Comparison of ENCODE assay signal across 1 cellular context in the genomic region with DNA sequence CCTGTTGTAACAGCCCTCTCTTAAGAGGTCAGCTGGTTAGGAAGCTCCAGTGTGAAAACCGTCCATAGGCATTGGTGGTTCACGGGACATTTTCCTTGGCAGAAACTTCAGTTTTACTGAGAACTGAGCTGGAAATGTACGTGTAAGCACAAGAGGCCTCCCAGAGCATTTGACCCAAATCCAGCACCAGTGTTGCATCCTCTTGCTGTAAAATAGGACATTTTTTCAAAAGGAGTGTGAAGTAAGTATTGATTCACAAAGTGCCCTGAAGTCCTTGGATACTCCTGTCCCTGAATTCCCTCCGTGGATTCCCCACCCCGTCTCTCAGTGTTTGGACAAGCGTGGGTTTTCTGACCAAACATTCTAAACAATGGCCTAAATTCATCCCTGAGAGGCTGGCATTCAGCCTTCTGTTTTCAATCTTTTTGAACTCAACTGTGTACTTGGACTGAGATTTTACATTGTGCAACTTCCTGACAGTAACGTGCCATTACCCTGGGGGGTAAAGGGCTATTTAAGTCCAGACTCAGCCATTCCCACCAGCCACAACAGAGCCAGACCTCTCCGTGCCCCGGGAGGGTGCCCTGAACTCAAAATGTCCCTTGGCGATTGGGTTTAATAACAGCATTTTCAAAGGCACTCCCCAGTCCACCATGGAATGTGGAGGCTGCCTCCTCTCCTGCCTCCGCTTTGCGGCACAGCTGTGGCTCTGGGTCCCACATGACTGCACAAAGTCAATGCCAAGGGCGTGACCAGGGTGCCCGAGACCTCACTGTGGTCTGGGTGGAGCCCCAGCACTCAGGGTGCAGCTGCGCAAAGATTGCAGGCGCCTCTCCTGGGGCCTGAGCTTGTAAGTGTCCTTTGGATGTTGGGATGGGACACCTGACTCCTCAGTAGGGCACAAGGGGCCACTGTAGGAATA.
TF ChIP-seq lines count a peak whose summit lies in the region.

No MANE protein-coding gene starts in this region.

TF ChIP-seq in HepG2, 621 proteins besides CTCF, POLR2A, EP300 and RAD21 (continued from another document and continues in another):
- TF ChIP-seq, protein P1, sequence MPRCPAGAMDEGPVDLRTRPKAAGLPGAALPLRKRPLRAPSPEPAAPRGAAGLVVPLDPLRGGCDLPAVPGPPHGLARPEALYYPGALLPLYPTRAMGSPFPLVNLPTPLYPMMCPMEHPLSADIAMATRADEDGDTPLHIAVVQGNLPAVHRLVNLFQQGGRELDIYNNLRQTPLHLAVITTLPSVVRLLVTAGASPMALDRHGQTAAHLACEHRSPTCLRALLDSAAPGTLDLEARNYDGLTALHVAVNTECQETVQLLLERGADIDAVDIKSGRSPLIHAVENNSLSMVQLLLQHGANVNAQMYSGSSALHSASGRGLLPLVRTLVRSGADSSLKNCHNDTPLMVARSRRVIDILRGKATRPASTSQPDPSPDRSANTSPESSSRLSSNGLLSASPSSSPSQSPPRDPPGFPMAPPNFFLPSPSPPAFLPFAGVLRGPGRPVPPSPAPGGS (CRISPR knock-in tag; IDR thresholded peaks at IDR 0.05), result no peak; the same call in 1 of the 2 replicates
- 0 out of 2 replicates have a peak, but pooled peaks have one; percentile 29 for TF ChIP-seq REL (CRISPR knock-in tag; conservative IDR thresholded peaks at IDR 0.05)
- TF ChIP-seq ZNF331 (CRISPR knock-in tag; IDR thresholded peaks at IDR 0.05), result peak; percentile 95
- TF ChIP-seq SP1 (IDR thresholded peaks at IDR 0.05), result no peak
- TF ChIP-seq SP1 (CRISPR knock-in tag; IDR thresholded peaks at IDR 0.05), result peak; percentile 68
- TF ChIP-seq CAMTA2 (CRISPR knock-in tag; IDR thresholded peaks at IDR 0.05; ENCODE audit: borderline replicate concordance), result 0 out of 2 replicates have a peak, but pooled peaks have one; percentile 23
- no peak for TF ChIP-seq KLF9 (CRISPR knock-in tag; IDR thresholded peaks at IDR 0.05; ENCODE audit: low read depth)
- TF ChIP-seq, protein P2, sequence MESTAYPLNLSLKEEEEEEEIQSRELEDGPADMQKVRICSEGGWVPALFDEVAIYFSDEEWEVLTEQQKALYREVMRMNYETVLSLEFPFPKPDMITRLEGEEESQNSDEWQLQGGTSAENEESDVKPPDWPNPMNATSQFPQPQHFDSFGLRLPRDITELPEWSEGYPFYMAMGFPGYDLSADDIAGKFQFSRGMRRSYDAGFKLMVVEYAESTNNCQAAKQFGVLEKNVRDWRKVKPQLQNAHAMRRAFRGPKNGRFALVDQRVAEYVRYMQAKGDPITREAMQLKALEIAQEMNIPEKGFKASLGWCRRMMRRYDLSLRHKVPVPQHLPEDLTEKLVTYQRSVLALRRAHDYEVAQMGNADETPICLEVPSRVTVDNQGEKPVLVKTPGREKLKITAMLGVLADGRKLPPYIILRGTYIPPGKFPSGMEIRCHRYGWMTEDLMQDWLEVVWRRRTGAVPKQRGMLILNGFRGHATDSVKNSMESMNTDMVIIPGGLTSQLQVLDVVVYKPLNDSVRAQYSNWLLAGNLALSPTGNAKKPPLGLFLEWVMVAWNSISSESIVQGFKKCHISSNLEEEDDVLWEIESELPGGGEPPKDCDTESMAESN (CRISPR knock-in tag; conservative IDR thresholded peaks at IDR 0.05), result peak; percentile 94
- peak; percentile 81; the same call in 1 of the 2 replicates for TF ChIP-seq SALL2 (CRISPR knock-in tag; IDR thresholded peaks at IDR 0.05)
- TF ChIP-seq ZNF713 (CRISPR knock-in tag; IDR thresholded peaks at IDR 0.05), result no peak
- TF ChIP-seq ZNF746 (CRISPR knock-in tag; IDR thresholded peaks at IDR 0.05), result peak; percentile 98
- TF ChIP-seq SOX5 (CRISPR knock-in tag; IDR thresholded peaks at IDR 0.05; ENCODE audit: borderline replicate concordance), result peak; percentile 100
- TF ChIP-seq, protein P3, sequence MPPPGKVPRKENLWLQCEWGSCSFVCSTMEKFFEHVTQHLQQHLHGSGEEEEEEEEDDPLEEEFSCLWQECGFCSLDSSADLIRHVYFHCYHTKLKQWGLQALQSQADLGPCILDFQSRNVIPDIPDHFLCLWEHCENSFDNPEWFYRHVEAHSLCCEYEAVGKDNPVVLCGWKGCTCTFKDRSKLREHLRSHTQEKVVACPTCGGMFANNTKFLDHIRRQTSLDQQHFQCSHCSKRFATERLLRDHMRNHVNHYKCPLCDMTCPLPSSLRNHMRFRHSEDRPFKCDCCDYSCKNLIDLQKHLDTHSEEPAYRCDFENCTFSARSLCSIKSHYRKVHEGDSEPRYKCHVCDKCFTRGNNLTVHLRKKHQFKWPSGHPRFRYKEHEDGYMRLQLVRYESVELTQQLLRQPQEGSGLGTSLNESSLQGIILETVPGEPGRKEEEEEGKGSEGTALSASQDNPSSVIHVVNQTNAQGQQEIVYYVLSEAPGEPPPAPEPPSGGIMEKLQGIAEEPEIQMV (CRISPR knock-in tag; IDR thresholded peaks at IDR 0.05; ENCODE audit: low read depth), result peak; percentile 72
- peak; percentile 66 for TF ChIP-seq ZNF768 (CRISPR knock-in tag; IDR thresholded peaks at IDR 0.05)
- TF ChIP-seq, protein P4, sequence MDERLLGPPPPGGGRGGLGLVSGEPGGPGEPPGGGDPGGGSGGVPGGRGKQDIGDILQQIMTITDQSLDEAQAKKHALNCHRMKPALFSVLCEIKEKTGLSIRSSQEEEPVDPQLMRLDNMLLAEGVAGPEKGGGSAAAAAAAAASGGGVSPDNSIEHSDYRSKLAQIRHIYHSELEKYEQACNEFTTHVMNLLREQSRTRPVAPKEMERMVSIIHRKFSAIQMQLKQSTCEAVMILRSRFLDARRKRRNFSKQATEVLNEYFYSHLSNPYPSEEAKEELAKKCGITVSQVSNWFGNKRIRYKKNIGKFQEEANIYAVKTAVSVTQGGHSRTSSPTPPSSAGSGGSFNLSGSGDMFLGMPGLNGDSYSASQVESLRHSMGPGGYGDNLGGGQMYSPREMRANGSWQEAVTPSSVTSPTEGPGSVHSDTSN (CRISPR knock-in tag; IDR thresholded peaks at IDR 0.05), result 0 out of 2 replicates have a peak, but pooled peaks have one; percentile 42
- TF ChIP-seq ETV5 (CRISPR knock-in tag; IDR thresholded peaks at IDR 0.05; ENCODE audit: borderline replicate concordance), result peak; percentile 100
- TF ChIP-seq, protein P5, sequence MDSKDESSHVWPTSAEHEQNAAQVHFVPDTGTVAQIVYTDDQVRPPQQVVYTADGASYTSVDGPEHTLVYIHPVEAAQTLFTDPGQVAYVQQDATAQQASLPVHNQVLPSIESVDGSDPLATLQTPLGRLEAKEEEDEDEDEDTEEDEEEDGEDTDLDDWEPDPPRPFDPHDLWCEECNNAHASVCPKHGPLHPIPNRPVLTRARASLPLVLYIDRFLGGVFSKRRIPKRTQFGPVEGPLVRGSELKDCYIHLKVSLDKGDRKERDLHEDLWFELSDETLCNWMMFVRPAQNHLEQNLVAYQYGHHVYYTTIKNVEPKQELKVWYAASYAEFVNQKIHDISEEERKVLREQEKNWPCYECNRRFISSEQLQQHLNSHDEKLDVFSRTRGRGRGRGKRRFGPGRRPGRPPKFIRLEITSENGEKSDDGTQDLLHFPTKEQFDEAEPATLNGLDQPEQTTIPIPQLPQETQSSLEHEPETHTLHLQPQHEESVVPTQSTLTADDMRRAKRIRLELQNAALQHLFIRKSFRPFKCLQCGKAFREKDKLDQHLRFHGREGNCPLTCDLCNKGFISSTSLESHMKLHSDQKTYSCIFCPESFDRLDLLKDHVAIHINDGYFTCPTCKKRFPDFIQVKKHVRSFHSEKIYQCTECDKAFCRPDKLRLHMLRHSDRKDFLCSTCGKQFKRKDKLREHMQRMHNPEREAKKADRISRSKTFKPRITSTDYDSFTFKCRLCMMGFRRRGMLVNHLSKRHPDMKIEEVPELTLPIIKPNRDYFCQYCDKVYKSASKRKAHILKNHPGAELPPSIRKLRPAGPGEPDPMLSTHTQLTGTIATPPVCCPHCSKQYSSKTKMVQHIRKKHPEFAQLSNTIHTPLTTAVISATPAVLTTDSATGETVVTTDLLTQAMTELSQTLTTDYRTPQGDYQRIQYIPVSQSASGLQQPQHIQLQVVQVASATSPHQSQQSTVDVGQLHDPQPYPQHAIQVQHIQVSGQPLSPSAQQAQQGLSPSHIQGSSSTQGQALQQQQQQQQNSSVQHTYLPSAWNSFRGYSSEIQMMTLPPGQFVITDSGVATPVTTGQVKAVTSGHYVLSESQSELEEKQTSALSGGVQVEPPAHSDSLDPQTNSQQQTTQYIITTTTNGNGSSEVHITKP (CRISPR knock-in tag; IDR thresholded peaks at IDR 0.05; ENCODE audit: low read depth), result peak; percentile 89
- 0 out of 2 replicates have a peak, but pooled peaks have one; percentile 39 for TF ChIP-seq ELF4 (CRISPR knock-in tag; IDR thresholded peaks at IDR 0.05; ENCODE audit: borderline replicate concordance)
- TF ChIP-seq, protein P6, sequence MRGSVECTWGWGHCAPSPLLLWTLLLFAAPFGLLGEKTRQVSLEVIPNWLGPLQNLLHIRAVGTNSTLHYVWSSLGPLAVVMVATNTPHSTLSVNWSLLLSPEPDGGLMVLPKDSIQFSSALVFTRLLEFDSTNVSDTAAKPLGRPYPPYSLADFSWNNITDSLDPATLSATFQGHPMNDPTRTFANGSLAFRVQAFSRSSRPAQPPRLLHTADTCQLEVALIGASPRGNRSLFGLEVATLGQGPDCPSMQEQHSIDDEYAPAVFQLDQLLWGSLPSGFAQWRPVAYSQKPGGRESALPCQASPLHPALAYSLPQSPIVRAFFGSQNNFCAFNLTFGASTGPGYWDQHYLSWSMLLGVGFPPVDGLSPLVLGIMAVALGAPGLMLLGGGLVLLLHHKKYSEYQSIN (CRISPR knock-in tag; IDR thresholded peaks at IDR 0.05; ENCODE audit: borderline replicate concordance), result no peak
- TF ChIP-seq SKI (IDR thresholded peaks at IDR 0.05; ENCODE audit: partially characterized antibody), result peak; percentile 99
- TF ChIP-seq FOXC1 (CRISPR knock-in tag; IDR thresholded peaks at IDR 0.05; ENCODE audit: borderline replicate concordance), result no peak; the same call in none of the 2 replicates
- peak; percentile 98 for TF ChIP-seq TBL1XR1 (IDR thresholded peaks at IDR 0.05; ENCODE audit: borderline replicate concordance, low read length, partially characterized antibody)
- peak; percentile 97 for TF ChIP-seq MED8 (CRISPR knock-in tag; IDR thresholded peaks at IDR 0.05; ENCODE audit: insufficient replicate concordance)
- peak; percentile 98 for TF ChIP-seq FOXK1 (CRISPR knock-in tag; IDR thresholded peaks at IDR 0.05; ENCODE audit: borderline replicate concordance, low read depth)
- peak; percentile 96 for TF ChIP-seq ELF3 (CRISPR knock-in tag; IDR thresholded peaks at IDR 0.05)
- peak; percentile 65; the same call in 1 of the 2 replicates for TF ChIP-seq XBP1 (CRISPR knock-in tag; IDR thresholded peaks at IDR 0.05)
- TF ChIP-seq MIXL1 (CRISPR knock-in tag; IDR thresholded peaks at IDR 0.05), result peak; percentile 99
- TF ChIP-seq NFYB (CRISPR knock-in tag; IDR thresholded peaks at IDR 0.05), result peak; percentile 16
- peak; percentile 97 for TF ChIP-seq KDM4B (CRISPR knock-in tag; IDR thresholded peaks at IDR 0.05)
- TF ChIP-seq, protein P7, sequence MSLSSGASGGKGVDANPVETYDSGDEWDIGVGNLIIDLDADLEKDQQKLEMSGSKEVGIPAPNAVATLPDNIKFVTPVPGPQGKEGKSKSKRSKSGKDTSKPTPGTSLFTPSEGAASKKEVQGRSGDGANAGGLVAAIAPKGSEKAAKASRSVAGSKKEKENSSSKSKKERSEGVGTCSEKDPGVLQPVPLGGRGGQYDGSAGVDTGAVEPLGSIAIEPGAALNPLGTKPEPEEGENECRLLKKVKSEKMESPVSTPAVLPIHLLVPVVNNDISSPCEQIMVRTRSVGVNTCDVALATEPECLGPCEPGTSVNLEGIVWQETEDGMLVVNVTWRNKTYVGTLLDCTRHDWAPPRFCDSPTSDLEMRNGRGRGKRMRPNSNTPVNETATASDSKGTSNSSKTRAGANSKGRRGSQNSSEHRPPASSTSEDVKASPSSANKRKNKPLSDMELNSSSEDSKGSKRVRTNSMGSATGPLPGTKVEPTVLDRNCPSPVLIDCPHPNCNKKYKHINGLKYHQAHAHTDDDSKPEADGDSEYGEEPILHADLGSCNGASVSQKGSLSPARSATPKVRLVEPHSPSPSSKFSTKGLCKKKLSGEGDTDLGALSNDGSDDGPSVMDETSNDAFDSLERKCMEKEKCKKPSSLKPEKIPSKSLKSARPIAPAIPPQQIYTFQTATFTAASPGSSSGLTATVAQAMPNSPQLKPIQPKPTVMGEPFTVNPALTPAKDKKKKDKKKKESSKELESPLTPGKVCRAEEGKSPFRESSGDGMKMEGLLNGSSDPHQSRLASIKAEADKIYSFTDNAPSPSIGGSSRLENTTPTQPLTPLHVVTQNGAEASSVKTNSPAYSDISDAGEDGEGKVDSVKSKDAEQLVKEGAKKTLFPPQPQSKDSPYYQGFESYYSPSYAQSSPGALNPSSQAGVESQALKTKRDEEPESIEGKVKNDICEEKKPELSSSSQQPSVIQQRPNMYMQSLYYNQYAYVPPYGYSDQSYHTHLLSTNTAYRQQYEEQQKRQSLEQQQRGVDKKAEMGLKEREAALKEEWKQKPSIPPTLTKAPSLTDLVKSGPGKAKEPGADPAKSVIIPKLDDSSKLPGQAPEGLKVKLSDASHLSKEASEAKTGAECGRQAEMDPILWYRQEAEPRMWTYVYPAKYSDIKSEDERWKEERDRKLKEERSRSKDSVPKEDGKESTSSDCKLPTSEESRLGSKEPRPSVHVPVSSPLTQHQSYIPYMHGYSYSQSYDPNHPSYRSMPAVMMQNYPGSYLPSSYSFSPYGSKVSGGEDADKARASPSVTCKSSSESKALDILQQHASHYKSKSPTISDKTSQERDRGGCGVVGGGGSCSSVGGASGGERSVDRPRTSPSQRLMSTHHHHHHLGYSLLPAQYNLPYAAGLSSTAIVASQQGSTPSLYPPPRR (CRISPR knock-in tag; IDR thresholded peaks at IDR 0.05; ENCODE audit: borderline replicate concordance), result peak; percentile 99
- TF ChIP-seq NFATC3 (CRISPR knock-in tag; IDR thresholded peaks at IDR 0.05), result no peak
- TF ChIP-seq, protein P8, sequence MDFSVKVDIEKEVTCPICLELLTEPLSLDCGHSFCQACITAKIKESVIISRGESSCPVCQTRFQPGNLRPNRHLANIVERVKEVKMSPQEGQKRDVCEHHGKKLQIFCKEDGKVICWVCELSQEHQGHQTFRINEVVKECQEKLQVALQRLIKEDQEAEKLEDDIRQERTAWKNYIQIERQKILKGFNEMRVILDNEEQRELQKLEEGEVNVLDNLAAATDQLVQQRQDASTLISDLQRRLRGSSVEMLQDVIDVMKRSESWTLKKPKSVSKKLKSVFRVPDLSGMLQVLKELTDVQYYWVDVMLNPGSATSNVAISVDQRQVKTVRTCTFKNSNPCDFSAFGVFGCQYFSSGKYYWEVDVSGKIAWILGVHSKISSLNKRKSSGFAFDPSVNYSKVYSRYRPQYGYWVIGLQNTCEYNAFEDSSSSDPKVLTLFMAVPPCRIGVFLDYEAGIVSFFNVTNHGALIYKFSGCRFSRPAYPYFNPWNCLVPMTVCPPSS (IDR thresholded peaks at IDR 0.05), result no peak
- no peak for TF ChIP-seq ATF7 (IDR thresholded peaks at IDR 0.05)
- TF ChIP-seq ATF7 (CRISPR knock-in tag; IDR thresholded peaks at IDR 0.05), result peak; percentile 87
- TF ChIP-seq BORCS8-MEF2B (CRISPR knock-in tag; IDR thresholded peaks at IDR 0.05), result peak; percentile 68
- TF ChIP-seq, protein P9, sequence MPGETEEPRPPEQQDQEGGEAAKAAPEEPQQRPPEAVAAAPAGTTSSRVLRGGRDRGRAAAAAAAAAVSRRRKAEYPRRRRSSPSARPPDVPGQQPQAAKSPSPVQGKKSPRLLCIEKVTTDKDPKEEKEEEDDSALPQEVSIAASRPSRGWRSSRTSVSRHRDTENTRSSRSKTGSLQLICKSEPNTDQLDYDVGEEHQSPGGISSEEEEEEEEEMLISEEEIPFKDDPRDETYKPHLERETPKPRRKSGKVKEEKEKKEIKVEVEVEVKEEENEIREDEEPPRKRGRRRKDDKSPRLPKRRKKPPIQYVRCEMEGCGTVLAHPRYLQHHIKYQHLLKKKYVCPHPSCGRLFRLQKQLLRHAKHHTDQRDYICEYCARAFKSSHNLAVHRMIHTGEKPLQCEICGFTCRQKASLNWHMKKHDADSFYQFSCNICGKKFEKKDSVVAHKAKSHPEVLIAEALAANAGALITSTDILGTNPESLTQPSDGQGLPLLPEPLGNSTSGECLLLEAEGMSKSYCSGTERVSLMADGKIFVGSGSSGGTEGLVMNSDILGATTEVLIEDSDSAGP (CRISPR knock-in tag; IDR thresholded peaks at IDR 0.05; ENCODE audit: borderline replicate concordance), result peak; percentile 86; the same call in 1 of the 2 replicates
